ENCODE assay signal across 1 cellular context in the genomic region with DNA sequence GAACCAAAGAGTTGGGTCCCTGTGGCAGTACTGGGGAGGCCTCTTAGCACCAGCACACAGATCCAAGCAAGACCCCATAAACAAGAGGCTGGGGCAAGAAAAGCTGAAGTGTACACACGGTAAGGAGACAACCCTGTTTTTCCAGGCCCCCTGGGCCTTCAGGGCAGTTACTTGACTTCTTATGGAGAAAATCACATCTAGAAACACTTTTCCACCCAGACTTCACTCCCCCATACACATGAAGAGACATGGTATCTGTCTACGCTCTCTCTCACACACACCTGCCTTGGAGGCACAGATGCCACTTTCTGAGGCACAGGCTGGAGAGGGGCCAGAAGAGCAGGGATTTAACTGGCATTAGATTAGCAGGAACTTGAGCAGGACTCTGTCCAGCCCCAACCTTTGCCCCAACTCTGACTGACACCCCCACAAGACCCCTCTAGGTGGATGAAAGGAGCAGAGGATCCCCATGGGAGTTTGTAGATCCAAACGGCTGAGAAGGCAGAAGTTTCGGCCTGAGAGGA.
TF ChIP-seq lines count a peak whose summit lies in the region.

No MANE protein-coding gene starts in this region.

TF ChIP-seq in A549, 52 proteins besides CTCF, POLR2A, EP300 and RAD21 (continued from another document):
- TF ChIP-seq REST (IDR thresholded peaks at IDR 0.05) (no peak), ZNF302 (CRISPR knock-in tag; IDR thresholded peaks at IDR 0.05) (no peak), MAZ (IDR thresholded peaks at IDR 0.05; ENCODE audit: borderline replicate concordance, low read depth, low read length) (no peak), HOXB13 (CRISPR knock-in tag; IDR thresholded peaks at IDR 0.05; ENCODE audit: low read depth) (no peak), CHD4 (IDR thresholded peaks at IDR 0.05; ENCODE audit: borderline replicate concordance) (no peak), FOXS1 (CRISPR knock-in tag; IDR thresholded peaks at IDR 0.05) (no peak), KDM5A (IDR thresholded peaks at IDR 0.05) (no peak), BHLHE40 (IDR thresholded peaks at IDR 0.05; ENCODE audit: low read depth, low read length) (no peak), NPAS2 (CRISPR knock-in tag; IDR thresholded peaks at IDR 0.05; ENCODE audit: borderline replicate concordance) (no peak), POLR2AphosphoS2 (conservative IDR thresholded peaks at IDR 0.05; ENCODE audit: low read length) (no peak), HOXA7 (CRISPR knock-in tag; IDR thresholded peaks at IDR 0.05) (no peak), ATOH8 (CRISPR knock-in tag; IDR thresholded peaks at IDR 0.05; ENCODE audit: low read depth) (no peak)
- TF ChIP-seq, protein P1, sequence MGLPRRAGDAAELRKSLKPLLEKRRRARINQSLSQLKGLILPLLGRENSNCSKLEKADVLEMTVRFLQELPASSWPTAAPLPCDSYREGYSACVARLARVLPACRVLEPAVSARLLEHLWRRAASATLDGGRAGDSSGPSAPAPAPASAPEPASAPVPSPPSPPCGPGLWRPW (IDR thresholded peaks at IDR 0.05): no peak
